ENCODE assay signal across 2 cellular contexts in the genomic region with DNA sequence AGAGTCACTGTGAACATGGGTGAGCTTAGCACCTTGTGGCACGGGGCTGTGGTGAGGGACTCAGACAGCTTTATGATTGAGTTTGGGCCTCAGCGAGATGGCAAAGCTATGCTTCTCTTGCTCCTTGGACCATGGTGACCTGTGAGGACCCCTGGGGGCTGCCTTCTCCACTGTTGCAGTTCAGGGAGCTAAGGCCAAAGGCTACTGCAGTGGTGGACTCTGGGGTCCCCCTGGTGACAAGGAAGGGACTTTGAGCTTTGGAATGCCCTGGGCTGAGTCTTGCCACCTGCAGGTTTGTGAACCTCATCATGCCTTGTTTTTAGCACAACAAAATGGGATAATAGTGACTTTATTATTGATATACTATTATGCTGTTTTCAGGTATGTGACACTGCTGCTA.
TF ChIP-seq lines count a peak whose summit lies in the region.

No MANE protein-coding gene starts in this region.

TF ChIP-seq in Ishikawa, 13 proteins besides CTCF, POLR2A, EP300 and RAD21 (continued from another document):
- TF ChIP-seq, protein P1, sequence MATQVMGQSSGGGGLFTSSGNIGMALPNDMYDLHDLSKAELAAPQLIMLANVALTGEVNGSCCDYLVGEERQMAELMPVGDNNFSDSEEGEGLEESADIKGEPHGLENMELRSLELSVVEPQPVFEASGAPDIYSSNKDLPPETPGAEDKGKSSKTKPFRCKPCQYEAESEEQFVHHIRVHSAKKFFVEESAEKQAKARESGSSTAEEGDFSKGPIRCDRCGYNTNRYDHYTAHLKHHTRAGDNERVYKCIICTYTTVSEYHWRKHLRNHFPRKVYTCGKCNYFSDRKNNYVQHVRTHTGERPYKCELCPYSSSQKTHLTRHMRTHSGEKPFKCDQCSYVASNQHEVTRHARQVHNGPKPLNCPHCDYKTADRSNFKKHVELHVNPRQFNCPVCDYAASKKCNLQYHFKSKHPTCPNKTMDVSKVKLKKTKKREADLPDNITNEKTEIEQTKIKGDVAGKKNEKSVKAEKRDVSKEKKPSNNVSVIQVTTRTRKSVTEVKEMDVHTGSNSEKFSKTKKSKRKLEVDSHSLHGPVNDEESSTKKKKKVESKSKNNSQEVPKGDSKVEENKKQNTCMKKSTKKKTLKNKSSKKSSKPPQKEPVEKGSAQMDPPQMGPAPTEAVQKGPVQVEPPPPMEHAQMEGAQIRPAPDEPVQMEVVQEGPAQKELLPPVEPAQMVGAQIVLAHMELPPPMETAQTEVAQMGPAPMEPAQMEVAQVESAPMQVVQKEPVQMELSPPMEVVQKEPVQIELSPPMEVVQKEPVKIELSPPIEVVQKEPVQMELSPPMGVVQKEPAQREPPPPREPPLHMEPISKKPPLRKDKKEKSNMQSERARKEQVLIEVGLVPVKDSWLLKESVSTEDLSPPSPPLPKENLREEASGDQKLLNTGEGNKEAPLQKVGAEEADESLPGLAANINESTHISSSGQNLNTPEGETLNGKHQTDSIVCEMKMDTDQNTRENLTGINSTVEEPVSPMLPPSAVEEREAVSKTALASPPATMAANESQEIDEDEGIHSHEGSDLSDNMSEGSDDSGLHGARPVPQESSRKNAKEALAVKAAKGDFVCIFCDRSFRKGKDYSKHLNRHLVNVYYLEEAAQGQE (IDR thresholded peaks at IDR 0.05; ENCODE audit: low read depth): no peak
- TF ChIP-seq NFIC (IDR thresholded peaks at IDR 0.05) (no peak), CEBPB (IDR thresholded peaks at IDR 0.05) (no peak), YY1 (IDR thresholded peaks at IDR 0.05; ENCODE audit: low read depth) (no peak), EGR1 (IDR thresholded peaks at IDR 0.05) (no peak), CREB1 (IDR thresholded peaks at IDR 0.05; ENCODE audit: low read depth) (no peak), TEAD4 (IDR thresholded peaks at IDR 0.05) (no peak), ZBTB7A (IDR thresholded peaks at IDR 0.05; ENCODE audit: low read depth) (no peak)
- TF ChIP-seq, protein P2, sequence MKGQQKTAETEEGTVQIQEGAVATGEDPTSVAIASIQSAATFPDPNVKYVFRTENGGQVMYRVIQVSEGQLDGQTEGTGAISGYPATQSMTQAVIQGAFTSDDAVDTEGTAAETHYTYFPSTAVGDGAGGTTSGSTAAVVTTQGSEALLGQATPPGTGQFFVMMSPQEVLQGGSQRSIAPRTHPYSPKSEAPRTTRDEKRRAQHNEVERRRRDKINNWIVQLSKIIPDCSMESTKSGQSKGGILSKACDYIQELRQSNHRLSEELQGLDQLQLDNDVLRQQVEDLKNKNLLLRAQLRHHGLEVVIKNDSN (IDR thresholded peaks at IDR 0.05): no peak
- TF ChIP-seq, protein P3, sequence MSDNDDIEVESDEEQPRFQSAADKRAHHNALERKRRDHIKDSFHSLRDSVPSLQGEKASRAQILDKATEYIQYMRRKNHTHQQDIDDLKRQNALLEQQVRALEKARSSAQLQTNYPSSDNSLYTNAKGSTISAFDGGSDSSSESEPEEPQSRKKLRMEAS (IDR thresholded peaks at IDR 0.05): no peak

TF ChIP-seq in WTC11, 78 proteins besides CTCF, POLR2A, EP300 and RAD21 (continued from another document):
- TF ChIP-seq ETV6 (CRISPR knock-in tag; IDR thresholded peaks at IDR 0.05): no peak
- TF ChIP-seq, protein P4, sequence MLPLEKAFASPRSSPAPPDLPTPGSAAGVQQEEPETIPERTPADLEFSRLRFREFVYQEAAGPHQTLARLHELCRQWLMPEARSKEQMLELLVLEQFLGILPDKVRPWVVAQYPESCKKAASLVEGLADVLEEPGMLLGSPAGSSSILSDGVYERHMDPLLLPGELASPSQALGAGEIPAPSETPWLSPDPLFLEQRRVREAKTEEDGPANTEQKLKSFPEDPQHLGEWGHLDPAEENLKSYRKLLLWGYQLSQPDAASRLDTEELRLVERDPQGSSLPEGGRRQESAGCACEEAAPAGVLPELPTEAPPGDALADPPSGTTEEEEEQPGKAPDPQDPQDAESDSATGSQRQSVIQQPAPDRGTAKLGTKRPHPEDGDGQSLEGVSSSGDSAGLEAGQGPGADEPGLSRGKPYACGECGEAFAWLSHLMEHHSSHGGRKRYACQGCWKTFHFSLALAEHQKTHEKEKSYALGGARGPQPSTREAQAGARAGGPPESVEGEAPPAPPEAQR (CRISPR knock-in tag; IDR thresholded peaks at IDR 0.05): no peak
